28 cellular contexts compared by ENCODE assay signal in the genomic region with DNA sequence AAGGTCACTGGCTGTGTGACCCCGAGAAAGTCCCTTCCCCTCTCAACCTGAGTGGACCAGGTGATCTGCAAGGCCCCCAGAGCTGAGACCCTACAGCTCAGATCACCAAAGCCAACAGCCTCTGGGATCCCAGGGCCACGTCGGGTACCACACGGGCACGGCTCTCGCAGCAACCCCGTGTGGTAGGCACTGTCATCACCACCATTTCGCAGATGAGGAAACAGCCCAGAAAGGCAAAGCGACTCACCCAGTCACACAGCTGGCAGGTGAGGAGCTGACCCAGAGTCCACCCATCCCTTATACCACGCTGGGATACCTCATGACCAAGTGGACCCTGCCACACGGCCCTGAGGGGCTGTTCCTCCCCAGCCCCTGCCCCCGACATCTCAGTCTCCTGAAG. TPM values are rescaled to one million over a fixed set of nuclear protein-coding genes. Genes with fewer than 3 reads are reported as not detected.
DNase-seq lines count a peak whose midpoint lies in the region; ATAC-seq, FAIRE-seq and TF ChIP-seq lines count a peak whose summit lies in the region.
"Had no signal": no experiment of that assay in that cellular context is flagged by ENCODE, and none has a peak within 500 bp of the region (broad histone marks: within the 10 kb centered on the region; RNA-seq: fewer than 3 reads in every experiment).

No MANE protein-coding gene starts in this region.

- H3K4me1 ChIP-seq in HCT116 (ENCODE audit: control insufficient read depth in 1 of 2, insufficient read depth in 2 of 2, low read length in 2 of 2) (peaks cover 14 to 52% of the 10 kb centered on the region in 2 experiments), skeletal muscle tissue (ENCODE audit: control insufficient read depth in 3 of 3, insufficient read depth in 3 of 3, low read length in 3 of 3) (peaks cover 19 to 38% (median 21%) of the 10 kb centered on the region in 3 donors), MM.1S (ENCODE audit: low read length) (no peaks in the 10 kb centered on the region)

- no peak overlapping the region for H2AFZ ChIP-seq in HCT116 (ENCODE audit: low read depth, low read length, poor library complexity, severe bottlenecking)
- no peak overlapping the region for H2AFZ ChIP-seq in MM.1S (ENCODE audit: low read length)

- TF ChIP-seq RAD21 in HCT116 (IDR thresholded peaks at IDR 0.05; ENCODE audit: low read depth), result no peak

- CTCF ChIA-PET in HCT116 (lab: Charles Lee), result no interaction called here

- no peak for FAIRE-seq in bronchial epithelial cell (lab: Jason Lieb, UNC)
- FAIRE-seq: GM12892, islet of Langerhans, pancreas, urothelium cell line had no signal

- H3K9ac ChIP-seq in HCT116 (ENCODE audit: low read length), result peak overlapping the region; percentile 9; the same call in 1 of the 2 replicates
- H3K9ac ChIP-seq in skeletal muscle tissue (ENCODE audit: low read depth in 1 of 3, low read length in 3 of 3), result peak overlapping the region in 2 of 3 donors; percentile 23 to 25
- no peak overlapping the region for H3K9ac ChIP-seq in MM.1S (ENCODE audit: low read length)

- WGBS in lower leg skin, 2 donors, result 90 to 97% methylated on average over 11 to 12 of the region's 12 CpGs

- RAD21 ChIA-PET in HCT116 (lab: Charles Lee; ENCODE audit: low non-redundant PET in 1 of 2, low total read pairs in 2 of 2, uncharacterized antibody in 2 of 2, unreplicated experiment in 2 of 2), result no interaction called here

- H3K27me3 ChIP-seq in HCT116 (ENCODE audit: insufficient read depth, low read length) (no peaks in the 10 kb centered on the region), bronchial epithelial cell (ENCODE audit: control insufficient read depth, insufficient read depth, low read length) (no peaks in the 10 kb centered on the region), skeletal muscle tissue (ENCODE audit: control insufficient read depth in 3 of 3, insufficient read depth in 3 of 3, low read length in 3 of 3) (no peaks in the 10 kb centered on the region), MM.1S (replicated peaks; ENCODE audit: insufficient read depth, low read length) (no peaks in the 10 kb centered on the region)
- H3K27me3 ChIP-seq: cardiac muscle cell, pancreas had no signal

- no peaks in the 10 kb centered on the region for H4K20me1 ChIP-seq in HCT116 (ENCODE audit: insufficient read depth)
- H4K20me1 ChIP-seq in MM.1S (ENCODE audit: insufficient read depth, low read length), result no peaks in the 10 kb centered on the region

- 0 out of 6 replicates have a peak, but pooled peaks of 2 of the 3 experiments have one; percentile 13 to 22 for TF ChIP-seq CTCF in HCT116 (IDR thresholded peaks at IDR 0.05 in 2 of 3, conservative IDR thresholded peaks at IDR 0.05 in 1 of 3; ENCODE audit: borderline replicate concordance in 1 of 3, insufficient read depth in 1 of 3, low read depth in 2 of 3, low read length in 2 of 3)
- peak; percentile 2 for TF ChIP-seq CTCF in bronchial epithelial cell (IDR thresholded peaks at IDR 0.05; ENCODE audit: insufficient read depth, low read length, severe bottlenecking)
- TF ChIP-seq CTCF in MM.1S (IDR thresholded peaks at IDR 0.05; ENCODE audit: low read length), result no peak
- TF ChIP-seq CTCF in lower leg skin (IDR thresholded peaks at IDR 0.05), result no peak
- TF ChIP-seq CTCF in GM10266 (IDR thresholded peaks at IDR 0.05; ENCODE audit: control insufficient read depth, insufficient read depth, low read depth, missing control alignments), result no peak

- ATAC-seq in HCT116, result no peak
- ATAC-seq: activated naive CD4-positive, alpha-beta T cell treated with anti-CD3 and anti-CD28 coated beads, Interleukin-2, amount 50 U/mL, for 72 hours; activated T-helper 17 cell treated with anti-CD3 and anti-CD28 coated beads, Interleukin-2, amount 50 U/mL, for 72 hours; left ventricle myocardium superior; natural killer cell treated with Interleukin-12 subunit alpha and Interleukin-12 subunit beta and Interleukin-15 and Interleukin-18, amount 100 ng/mL, for 72 hours; Panc1; pancreas; right cardiac atrium had no signal

- POLR2A ChIA-PET in HCT116 (lab: Charles Lee), result interaction anchor here (2.8 to 3.1 kb wide), 2 partner anchors 12 to 22 kb away, joined by 17 to 20 read pairs; partner anchors contain the start of genes CYB5R3 and POLDIP3

- DNase-seq in HCT116 (ENCODE audit: low read depth, low spot score), result no peak
- DNase-seq in bronchial epithelial cell (ENCODE audit: low read depth), result no peak
- DNase-seq in kidney tubule cell (ENCODE audit: low spot score), result peak; percentile 55
- no peak for DNase-seq in MM.1S
- DNase-seq in lower leg skin (ENCODE audit: low spot score in 2 of 2), result no peak
- no peak for DNase-seq in GM10266 (ENCODE audit: extremely low spot score)
- DNase-seq: activated CD4-positive, alpha-beta T cell treated with anti-CD3 and anti-CD28 coated beads, Interleukin-2, amount 50 U/mL, for 48 hours; activated CD4-positive, CD25-positive, alpha-beta regulatory T cell; Calu3; cortex of kidney; left ventricle myocardium superior; NCI-H1092 treated with DMSO at 0.1 percent for 48 hours; NCI-H187; NCI-H526; pancreas; right cardiac atrium; stimulated activated CD4-positive, alpha-beta T cell treated with anti-CD3 and anti-CD28 coated beads, Interleukin-2, amount 100 ng/mL, for 48 hours had no signal

- H3K79me2 ChIP-seq in HCT116 (ENCODE audit: insufficient read depth, low read length) (peaks cover 45% of the 10 kb centered on the region), MM.1S (ENCODE audit: low read length) (no peaks in the 10 kb centered on the region)

- no peak overlapping the region; the same call in 1 of the 2 replicates for H3K4me2 ChIP-seq in HCT116 (ENCODE audit: low read length)
- H3K4me2 ChIP-seq in MM.1S (ENCODE audit: low read depth, low read length), result no peak overlapping the region

- H3K9me3 ChIP-seq in HCT116 (ENCODE audit: control insufficient read depth in 1 of 2, insufficient read depth in 1 of 2, low read depth in 1 of 2, low read length in 2 of 2) (no peaks in the 10 kb centered on the region), skeletal muscle tissue (ENCODE audit: control insufficient read depth in 3 of 3, low read length in 3 of 3) (no peaks in the 10 kb centered on the region), MM.1S (replicated peaks; ENCODE audit: insufficient read depth, low read length) (no peaks in the 10 kb centered on the region)
- H3K9me3 ChIP-seq: pancreas had no signal

- peak overlapping the region; percentile 1; the same call in 1 of the 2 replicates for H3K27ac ChIP-seq in HCT116 (ENCODE audit: low read depth, low read length)
- peak overlapping the region; percentile 66 for H3K27ac ChIP-seq in skeletal muscle tissue (ENCODE audit: low read depth, low read length)
- H3K27ac ChIP-seq in MM.1S (ENCODE audit: low read length), result no peak overlapping the region
- H3K27ac ChIP-seq: cardiac muscle cell, pancreas had no signal

- BruUV-seq in HCT116 (replicated peaks; lab: Mats Ljungman, UMichigan), result no TSS peak

- H3K9me2 ChIP-seq in HCT116 (ENCODE audit: insufficient read depth), result no peaks in the 10 kb centered on the region
- no peaks in the 10 kb centered on the region for H3K9me2 ChIP-seq in MM.1S (replicated peaks; ENCODE audit: insufficient read depth, low read length)

- intact Hi-C loops in HCT116 (cut with micrococcal nuclease), result loop anchor here (10.0 kb wide), 1 partner anchor 227 kb away; no protein-coding TSS in a partner anchor
- intact Hi-C loops in lower leg skin (cut with DNase I; ENCODE audit: low total_unique reads), result no loop called here

- no peak overlapping the region for H3K4me3 ChIP-seq in HCT116 (replicated peaks in 1 of 2; ENCODE audit: low read depth in 1 of 2, low read length in 2 of 2)
- H3K4me3 ChIP-seq in bronchial epithelial cell (ENCODE audit: low read depth, low read length), result no peak overlapping the region
- no peak overlapping the region for H3K4me3 ChIP-seq in skeletal muscle tissue (ENCODE audit: low read length in 3 of 3)
- H3K4me3 ChIP-seq in MM.1S (ENCODE audit: low read length), result no peak overlapping the region
- no peak overlapping the region for H3K4me3 ChIP-seq in lower leg skin (ENCODE audit: low read depth, poor library complexity, severe bottlenecking)
- H3K4me3 ChIP-seq: cardiac muscle cell, pancreas had no signal

- 0 out of 4 replicates have a peak, but pooled peaks cover 0 to 8% of the 10 kb centered on the region in 2 experiments for H3K36me3 ChIP-seq in HCT116 (ENCODE audit: control insufficient read depth in 1 of 2, insufficient read depth in 2 of 2, low read length in 2 of 2)
- H3K36me3 ChIP-seq in bronchial epithelial cell (ENCODE audit: control insufficient read depth, insufficient read depth, low read length), result peaks cover 8% of the 10 kb centered on the region
- peaks cover 15 to 17% (median 16%) of the 10 kb centered on the region in 3 donors for H3K36me3 ChIP-seq in skeletal muscle tissue (ENCODE audit: control insufficient read depth in 3 of 3, insufficient read depth in 3 of 3, low read length in 3 of 3)
- H3K36me3 ChIP-seq in MM.1S (replicated peaks; ENCODE audit: insufficient read depth, low read length), result no peaks in the 10 kb centered on the region

- TF ChIP-seq POLR2A in HCT116 (IDR thresholded peaks at IDR 0.05; ENCODE audit: borderline replicate concordance, extremely low read depth, insufficient read depth, insufficient read length) (no peak), lower leg skin (IDR thresholded peaks at IDR 0.05) (no peak)

- H3F3A ChIP-seq in MM.1S (ENCODE audit: insufficient read depth, low read length), result no peaks in the 10 kb centered on the region

TF ChIP-seq in HCT116, 20 proteins besides CTCF, POLR2A, EP300 and RAD21:
- no peak for TF ChIP-seq SRF (IDR thresholded peaks at IDR 0.05; ENCODE audit: low read depth)
- no peak for TF ChIP-seq CBX3 (IDR thresholded peaks at IDR 0.05; ENCODE audit: low read depth)
- no peak for TF ChIP-seq ELF1 (IDR thresholded peaks at IDR 0.05; ENCODE audit: borderline replicate concordance, low read depth)
- TF ChIP-seq EGR1 (IDR thresholded peaks at IDR 0.05; ENCODE audit: low read depth), result no peak
TF ChIP-seq in HCT116: peak in this region for 0.

RNA-seq across cellular contexts. Expression of gene ATP5MGL, which starts 2.8 kb away (rescaled TPM):
- total RNA-seq in HCT116 (2021; ENCODE audit: unreplicated experiment) (0.91 TPM), bronchial epithelial cell (0.26 and 1.1 TPM in 2 replicates), skeletal muscle tissue (not detected), lower leg skin (under 1 TPM in 1 of 4 donors, not detected in 3; 0.94 TPM)
- polyA plus RNA-seq in HCT116 (2012), result 0.08 and 0.22 TPM in 2 replicates
- total RNA-seq: Daoy, glomerular endothelial cell had no signal

RNA-seq across cellular contexts. Expression of gene CYB5R3, which starts 11.6 kb away (rescaled TPM):
- total RNA-seq in HCT116 (2021; ENCODE audit: unreplicated experiment) (127 TPM), bronchial epithelial cell (9.0 and 16.4 TPM in 2 replicates), skeletal muscle tissue (28.7 TPM), lower leg skin (100 to 1,000 TPM; 122 to 182 (median 152) TPM)
- 150 and 166 TPM in 2 replicates for polyA plus RNA-seq in HCT116 (2012)

RNA-seq across cellular contexts. Expression of gene POLDIP3, which starts 22.9 kb away (rescaled TPM):
- total RNA-seq in HCT116 (2021; ENCODE audit: unreplicated experiment) (67.6 TPM), bronchial epithelial cell (16.8 and 25.1 TPM in 2 replicates), skeletal muscle tissue (22.4 TPM), lower leg skin (10 to 100 TPM; 29.6 to 41.8 (median 40.8) TPM)
- 60.4 TPM in 2 replicates for polyA plus RNA-seq in HCT116 (2012)

Comparison
In these comparisons a context has a peak if more than half of its experiments do, and no peak if none do; other contexts are left out.
1. CTCF ChIP-seq: peak in HCT116 (2 of 3) and bronchial epithelial cell (single experiment); none in MM.1S (single experiment), lower leg skin (0 of 3) and GM10266 (single experiment).